7 cellular contexts compared by ENCODE assay signal in the genomic region with DNA sequence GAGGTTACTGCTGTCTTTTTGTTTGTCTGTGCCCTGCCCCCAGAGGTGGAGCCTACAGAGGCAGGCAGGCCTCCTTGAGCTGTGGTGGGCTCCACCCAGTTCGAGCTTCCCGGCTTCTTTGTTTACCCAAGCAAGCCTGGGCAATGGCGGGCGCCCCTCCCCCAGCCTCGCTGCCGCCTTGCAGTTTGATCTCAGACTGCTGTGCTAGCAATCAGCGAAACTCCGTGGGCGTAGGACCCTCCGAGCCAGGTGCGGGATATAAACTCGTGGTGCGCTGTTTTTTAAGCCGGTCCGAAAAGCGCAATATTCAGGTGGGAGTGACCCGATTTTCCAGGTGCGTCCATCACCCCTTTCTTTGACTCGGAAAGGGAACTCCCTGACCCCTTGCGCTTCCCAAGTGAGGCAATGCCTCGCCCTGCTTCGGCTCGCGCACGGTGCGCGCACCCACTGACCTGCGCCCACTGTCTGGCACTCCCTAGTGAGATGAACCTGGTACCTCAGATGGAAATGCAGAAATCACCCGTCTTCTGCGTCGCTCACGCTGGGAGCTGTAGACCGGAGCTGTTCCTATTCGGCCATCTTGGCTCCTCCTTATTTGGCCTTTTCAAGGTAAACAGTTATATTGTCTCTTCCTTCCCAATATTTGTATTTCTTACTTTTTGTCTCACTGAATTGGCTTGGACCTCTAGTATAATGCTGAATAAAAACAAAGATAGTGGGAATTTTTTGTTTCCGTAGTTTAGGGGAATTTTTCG. TPM values are rescaled to one million over a fixed set of nuclear protein-coding genes. Genes with fewer than 3 reads are reported as not detected.
"Had no signal": no experiment of that assay in that cellular context is flagged by ENCODE, and none has a peak within 500 bp of the region (broad histone marks: within the 10 kb centered on the region; RNA-seq: fewer than 3 reads in every experiment).

No MANE protein-coding gene starts in this region.

RNA-seq across cellular contexts. Expression of a gene that starts 37.9 kb away (rescaled TPM):
- total RNA-seq: activated B cell treated with CpG ODN at 0.5 μM for 24 hours; activated CD4-positive, alpha-beta memory T cell treated with anti-CD3 and anti-CD28 coated beads for 36 hours; activated naive CD4-positive, alpha-beta T cell treated with anti-CD3 and anti-CD28 coated beads for 36 hours; activated naive CD4-positive, alpha-beta T cell treated with anti-CD3 and anti-CD28 coated beads, Interleukin-2, amount 50 U/mL, for 72 hours; activated T-cell treated with anti-CD3 and anti-CD28 coated beads, Interleukin-2, amount 50 U/mL, for 4 hours; activated T-helper 1 cell treated with anti-CD3 and anti-CD28 coated beads, Interleukin-12 subunit alpha, Interleukin-12 subunit beta, Interleukin-2, Interleukin-4 antibody, amounts not matched to agents 30 ng/mL and 10 ng/mL and 1 ng/mL, durations not matched to agents 14 hours and 24 hours and 36 hours; T-helper 17 cell had no signal
